Comparison of ENCODE assay signal across 2 cellular contexts in the genomic region with DNA sequence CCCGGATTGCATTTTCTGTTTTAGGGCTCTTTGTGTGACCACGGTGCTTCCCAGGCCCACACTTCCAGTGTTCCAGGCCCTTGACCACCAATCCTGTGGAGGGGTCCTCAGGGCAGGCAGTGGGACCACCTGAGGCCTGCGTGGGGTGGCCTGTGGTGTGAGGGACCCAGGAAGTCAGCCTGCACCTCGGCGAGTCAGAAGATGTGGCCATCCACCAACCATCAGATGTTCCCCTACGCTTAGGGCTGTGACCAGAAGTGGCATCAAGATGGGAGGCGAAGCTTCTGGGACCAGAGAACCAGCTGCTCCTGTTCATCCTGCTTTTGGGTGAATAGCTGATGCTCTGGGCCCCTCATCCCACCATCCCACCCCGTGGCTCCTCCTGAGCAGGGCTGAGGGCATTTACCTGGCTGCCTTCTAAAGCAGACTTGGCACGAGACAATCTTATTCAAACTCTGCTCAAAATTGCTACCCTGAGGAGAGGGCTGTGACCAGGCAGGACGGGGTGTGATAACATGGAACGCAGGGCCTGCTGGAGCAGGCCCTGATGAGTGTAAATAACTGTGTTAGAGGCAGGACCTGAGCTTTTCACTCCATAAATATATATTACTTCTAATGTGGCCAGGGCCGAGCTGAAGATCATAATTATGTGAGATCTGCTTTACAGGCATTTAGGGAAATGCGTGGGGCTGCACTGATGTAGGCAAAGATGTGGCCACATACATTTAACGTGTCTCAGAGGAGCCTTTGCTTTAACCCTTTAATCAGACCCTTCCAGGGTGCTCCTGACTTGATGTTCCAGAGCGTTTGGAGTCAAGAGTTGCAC.
TF ChIP-seq lines count a peak whose summit lies in the region.

No MANE protein-coding gene starts in this region.

TF ChIP-seq in IMR-90, 13 proteins besides CTCF, POLR2A, EP300 and RAD21:
- TF ChIP-seq MAZ (IDR thresholded peaks at IDR 0.05; ENCODE audit: borderline replicate concordance, low read depth, low read length) (no peak), SMC3 (IDR thresholded peaks at IDR 0.05; ENCODE audit: low read depth, low read length) (no peak), RFX5 (IDR thresholded peaks at IDR 0.05; ENCODE audit: low read depth, low read length) (no peak), CEBPB (IDR thresholded peaks at IDR 0.05; ENCODE audit: low read depth, low read length) (no peak), MXI1 (IDR thresholded peaks at IDR 0.05; ENCODE audit: borderline replicate concordance, low read depth, low read length) (no peak), MAFK (IDR thresholded peaks at IDR 0.05; ENCODE audit: low read depth, low read length) (no peak), RCOR1 (IDR thresholded peaks at IDR 0.05; ENCODE audit: insufficient replicate concordance, low read length) (no peak), FOS (IDR thresholded peaks at IDR 0.05; ENCODE audit: low read depth, low read length) (no peak), CHD1 (IDR thresholded peaks at IDR 0.05; ENCODE audit: low read depth, low read length) (no peak), NFE2L2 (IDR thresholded peaks at IDR 0.05; ENCODE audit: low read depth, low read length) (no peak), BHLHE40 (IDR thresholded peaks at IDR 0.05; ENCODE audit: low read depth, low read length) (no peak)
- TF ChIP-seq, protein P1, sequence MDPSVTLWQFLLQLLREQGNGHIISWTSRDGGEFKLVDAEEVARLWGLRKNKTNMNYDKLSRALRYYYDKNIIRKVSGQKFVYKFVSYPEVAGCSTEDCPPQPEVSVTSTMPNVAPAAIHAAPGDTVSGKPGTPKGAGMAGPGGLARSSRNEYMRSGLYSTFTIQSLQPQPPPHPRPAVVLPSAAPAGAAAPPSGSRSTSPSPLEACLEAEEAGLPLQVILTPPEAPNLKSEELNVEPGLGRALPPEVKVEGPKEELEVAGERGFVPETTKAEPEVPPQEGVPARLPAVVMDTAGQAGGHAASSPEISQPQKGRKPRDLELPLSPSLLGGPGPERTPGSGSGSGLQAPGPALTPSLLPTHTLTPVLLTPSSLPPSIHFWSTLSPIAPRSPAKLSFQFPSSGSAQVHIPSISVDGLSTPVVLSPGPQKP (IDR thresholded peaks at IDR 0.05; ENCODE audit: borderline replicate concordance, low read depth, low read length) = no peak
- TF ChIP-seq, protein P2, sequence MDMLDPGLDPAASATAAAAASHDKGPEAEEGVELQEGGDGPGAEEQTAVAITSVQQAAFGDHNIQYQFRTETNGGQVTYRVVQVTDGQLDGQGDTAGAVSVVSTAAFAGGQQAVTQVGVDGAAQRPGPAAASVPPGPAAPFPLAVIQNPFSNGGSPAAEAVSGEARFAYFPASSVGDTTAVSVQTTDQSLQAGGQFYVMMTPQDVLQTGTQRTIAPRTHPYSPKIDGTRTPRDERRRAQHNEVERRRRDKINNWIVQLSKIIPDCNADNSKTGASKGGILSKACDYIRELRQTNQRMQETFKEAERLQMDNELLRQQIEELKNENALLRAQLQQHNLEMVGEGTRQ (IDR thresholded peaks at IDR 0.05; ENCODE audit: low read depth, low read length) = no peak
TF ChIP-seq in IMR-90: peak in this region for 0.

TF ChIP-seq in K562, 482 proteins besides CTCF, POLR2A, EP300 and RAD21:
- TF ChIP-seq TCFL5 (CRISPR knock-in tag; conservative IDR thresholded peaks at IDR 0.05) (no peak), MTF1 (CRISPR knock-in tag; IDR thresholded peaks at IDR 0.05; ENCODE audit: borderline replicate concordance) (no peak), CBX3 (IDR thresholded peaks at IDR 0.05; ENCODE audit: borderline replicate concordance in 1 of 2, low read length in 2 of 2) (no peak)
- TF ChIP-seq, protein P3, sequence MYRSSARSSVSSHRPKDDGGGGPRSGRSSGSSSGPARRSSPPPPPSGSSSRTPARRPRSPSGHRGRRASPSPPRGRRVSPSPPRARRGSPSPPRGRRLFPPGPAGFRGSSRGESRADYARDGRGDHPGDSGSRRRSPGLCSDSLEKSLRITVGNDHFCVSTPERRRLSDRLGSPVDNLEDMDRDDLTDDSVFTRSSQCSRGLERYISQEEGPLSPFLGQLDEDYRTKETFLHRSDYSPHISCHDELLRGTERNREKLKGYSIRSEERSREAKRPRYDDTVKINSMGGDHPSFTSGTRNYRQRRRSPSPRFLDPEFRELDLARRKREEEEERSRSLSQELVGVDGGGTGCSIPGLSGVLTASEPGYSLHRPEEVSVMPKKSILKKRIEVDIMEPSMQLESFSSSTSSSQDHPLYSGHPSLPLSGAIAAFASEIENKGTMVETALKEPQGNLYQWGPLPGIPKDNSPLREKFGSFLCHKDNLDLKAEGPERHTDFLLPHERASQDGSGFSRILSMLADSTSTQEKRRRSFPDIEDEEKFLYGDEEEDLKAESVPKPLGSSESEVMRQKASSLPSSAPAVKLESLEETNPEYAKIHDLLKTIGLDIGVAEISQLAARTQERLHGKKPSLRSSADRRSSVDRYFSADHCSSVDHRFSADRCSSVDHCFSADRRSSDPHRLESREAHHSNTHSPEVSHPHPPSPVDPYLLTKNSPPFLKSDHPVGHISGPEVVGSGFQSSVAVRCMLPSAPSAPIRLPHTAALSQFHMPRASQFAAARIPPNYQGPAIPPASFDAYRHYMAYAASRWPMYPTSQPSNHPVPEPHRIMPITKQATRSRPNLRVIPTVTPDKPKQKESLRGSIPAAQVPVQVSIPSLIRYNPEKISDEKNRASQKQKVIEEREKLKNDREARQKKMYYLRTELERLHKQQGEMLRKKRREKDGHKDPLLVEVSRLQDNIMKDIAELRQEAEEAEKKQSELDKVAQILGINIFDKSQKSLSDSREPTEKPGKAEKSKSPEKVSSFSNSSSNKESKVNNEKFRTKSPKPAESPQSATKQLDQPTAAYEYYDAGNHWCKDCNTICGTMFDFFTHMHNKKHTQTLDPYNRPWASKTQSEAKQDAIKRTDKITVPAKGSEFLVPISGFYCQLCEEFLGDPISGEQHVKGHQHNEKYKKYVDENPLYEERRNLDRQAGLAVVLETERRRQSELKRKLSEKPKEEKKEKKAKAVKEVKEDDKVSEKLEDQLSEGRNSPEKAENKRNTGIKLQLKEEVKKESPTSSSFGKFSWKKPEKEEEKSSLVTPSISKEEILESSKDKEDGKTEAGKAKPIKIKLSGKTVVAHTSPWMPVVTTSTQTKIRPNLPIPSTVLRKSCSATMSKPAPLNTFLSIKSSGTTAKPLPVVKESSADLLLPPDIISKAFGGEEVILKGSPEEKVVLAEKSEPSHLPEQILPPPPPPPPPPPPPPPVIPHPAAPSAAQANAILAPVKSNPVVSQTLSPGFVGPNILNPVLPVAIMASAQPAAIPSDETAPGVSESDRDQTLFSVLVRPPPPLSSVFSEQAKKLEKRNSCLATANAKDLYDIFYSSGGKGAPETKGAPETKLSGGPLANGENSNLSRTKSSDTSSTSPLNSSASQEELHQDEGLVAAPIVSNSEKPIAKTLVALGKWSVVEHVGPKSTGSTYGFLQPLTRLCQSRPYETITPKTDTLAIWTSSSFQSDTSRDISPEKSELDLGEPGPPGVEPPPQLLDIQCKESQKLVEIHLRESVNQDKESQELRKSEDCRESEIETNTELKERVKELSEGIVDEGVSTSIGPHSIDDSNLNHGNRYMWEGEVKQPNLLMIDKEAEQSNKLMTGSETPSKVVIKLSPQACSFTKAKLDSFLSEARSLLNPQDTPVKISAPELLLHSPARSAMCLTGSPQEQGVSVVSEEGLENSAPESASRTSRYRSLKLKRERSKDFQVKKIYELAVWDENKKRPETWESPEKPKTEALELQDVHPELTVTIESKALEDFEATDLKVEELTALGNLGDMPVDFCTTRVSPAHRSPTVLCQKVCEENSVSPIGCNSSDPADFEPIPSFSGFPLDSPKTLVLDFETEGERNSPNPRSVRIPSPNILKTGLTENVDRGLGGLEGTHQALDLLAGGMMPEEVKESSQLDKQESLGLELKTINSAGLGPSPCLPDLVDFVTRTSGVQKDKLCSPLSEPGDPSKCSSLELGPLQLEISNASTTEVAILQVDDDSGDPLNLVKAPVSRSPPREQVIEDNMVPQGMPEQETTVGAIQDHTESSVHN (IDR thresholded peaks at IDR 0.05; ENCODE audit: borderline replicate concordance in 1 of 2, low read depth in 1 of 2) = no peak
- TF ChIP-seq, protein P4, sequence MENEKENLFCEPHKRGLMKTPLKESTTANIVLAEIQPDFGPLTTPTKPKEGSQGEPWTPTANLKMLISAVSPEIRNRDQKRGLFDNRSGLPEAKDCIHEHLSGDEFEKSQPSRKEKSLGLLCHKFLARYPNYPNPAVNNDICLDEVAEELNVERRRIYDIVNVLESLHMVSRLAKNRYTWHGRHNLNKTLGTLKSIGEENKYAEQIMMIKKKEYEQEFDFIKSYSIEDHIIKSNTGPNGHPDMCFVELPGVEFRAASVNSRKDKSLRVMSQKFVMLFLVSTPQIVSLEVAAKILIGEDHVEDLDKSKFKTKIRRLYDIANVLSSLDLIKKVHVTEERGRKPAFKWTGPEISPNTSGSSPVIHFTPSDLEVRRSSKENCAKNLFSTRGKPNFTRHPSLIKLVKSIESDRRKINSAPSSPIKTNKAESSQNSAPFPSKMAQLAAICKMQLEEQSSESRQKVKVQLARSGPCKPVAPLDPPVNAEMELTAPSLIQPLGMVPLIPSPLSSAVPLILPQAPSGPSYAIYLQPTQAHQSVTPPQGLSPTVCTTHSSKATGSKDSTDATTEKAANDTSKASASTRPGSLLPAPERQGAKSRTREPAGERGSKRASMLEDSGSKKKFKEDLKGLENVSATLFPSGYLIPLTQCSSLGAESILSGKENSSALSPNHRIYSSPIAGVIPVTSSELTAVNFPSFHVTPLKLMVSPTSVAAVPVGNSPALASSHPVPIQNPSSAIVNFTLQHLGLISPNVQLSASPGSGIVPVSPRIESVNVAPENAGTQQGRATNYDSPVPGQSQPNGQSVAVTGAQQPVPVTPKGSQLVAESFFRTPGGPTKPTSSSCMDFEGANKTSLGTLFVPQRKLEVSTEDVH (IDR thresholded peaks at IDR 0.05; ENCODE audit: low read depth, partially characterized antibody) = no peak
- TF ChIP-seq, protein P5, sequence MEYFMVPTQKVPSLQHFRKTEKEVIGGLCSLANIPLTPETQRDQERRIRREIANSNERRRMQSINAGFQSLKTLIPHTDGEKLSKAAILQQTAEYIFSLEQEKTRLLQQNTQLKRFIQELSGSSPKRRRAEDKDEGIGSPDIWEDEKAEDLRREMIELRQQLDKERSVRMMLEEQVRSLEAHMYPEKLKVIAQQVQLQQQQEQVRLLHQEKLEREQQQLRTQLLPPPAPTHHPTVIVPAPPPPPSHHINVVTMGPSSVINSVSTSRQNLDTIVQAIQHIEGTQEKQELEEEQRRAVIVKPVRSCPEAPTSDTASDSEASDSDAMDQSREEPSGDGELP (CRISPR knock-in tag; IDR thresholded peaks at IDR 0.05; ENCODE audit: borderline replicate concordance) = no peak
- TF ChIP-seq, protein P6, sequence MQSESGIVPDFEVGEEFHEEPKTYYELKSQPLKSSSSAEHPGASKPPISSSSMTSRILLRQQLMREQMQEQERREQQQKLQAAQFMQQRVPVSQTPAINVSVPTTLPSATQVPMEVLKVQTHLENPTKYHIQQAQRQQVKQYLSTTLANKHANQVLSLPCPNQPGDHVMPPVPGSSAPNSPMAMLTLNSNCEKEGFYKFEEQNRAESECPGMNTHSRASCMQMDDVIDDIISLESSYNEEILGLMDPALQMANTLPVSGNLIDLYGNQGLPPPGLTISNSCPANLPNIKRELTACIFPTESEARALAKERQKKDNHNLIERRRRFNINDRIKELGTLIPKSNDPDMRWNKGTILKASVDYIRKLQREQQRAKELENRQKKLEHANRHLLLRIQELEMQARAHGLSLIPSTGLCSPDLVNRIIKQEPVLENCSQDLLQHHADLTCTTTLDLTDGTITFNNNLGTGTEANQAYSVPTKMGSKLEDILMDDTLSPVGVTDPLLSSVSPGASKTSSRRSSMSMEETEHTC (IDR thresholded peaks at IDR 0.05) = no peak
- TF ChIP-seq, protein P7, sequence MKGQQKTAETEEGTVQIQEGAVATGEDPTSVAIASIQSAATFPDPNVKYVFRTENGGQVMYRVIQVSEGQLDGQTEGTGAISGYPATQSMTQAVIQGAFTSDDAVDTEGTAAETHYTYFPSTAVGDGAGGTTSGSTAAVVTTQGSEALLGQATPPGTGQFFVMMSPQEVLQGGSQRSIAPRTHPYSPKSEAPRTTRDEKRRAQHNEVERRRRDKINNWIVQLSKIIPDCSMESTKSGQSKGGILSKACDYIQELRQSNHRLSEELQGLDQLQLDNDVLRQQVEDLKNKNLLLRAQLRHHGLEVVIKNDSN (CRISPR knock-in tag; IDR thresholded peaks at IDR 0.05) = no peak
- TF ChIP-seq, protein P8, sequence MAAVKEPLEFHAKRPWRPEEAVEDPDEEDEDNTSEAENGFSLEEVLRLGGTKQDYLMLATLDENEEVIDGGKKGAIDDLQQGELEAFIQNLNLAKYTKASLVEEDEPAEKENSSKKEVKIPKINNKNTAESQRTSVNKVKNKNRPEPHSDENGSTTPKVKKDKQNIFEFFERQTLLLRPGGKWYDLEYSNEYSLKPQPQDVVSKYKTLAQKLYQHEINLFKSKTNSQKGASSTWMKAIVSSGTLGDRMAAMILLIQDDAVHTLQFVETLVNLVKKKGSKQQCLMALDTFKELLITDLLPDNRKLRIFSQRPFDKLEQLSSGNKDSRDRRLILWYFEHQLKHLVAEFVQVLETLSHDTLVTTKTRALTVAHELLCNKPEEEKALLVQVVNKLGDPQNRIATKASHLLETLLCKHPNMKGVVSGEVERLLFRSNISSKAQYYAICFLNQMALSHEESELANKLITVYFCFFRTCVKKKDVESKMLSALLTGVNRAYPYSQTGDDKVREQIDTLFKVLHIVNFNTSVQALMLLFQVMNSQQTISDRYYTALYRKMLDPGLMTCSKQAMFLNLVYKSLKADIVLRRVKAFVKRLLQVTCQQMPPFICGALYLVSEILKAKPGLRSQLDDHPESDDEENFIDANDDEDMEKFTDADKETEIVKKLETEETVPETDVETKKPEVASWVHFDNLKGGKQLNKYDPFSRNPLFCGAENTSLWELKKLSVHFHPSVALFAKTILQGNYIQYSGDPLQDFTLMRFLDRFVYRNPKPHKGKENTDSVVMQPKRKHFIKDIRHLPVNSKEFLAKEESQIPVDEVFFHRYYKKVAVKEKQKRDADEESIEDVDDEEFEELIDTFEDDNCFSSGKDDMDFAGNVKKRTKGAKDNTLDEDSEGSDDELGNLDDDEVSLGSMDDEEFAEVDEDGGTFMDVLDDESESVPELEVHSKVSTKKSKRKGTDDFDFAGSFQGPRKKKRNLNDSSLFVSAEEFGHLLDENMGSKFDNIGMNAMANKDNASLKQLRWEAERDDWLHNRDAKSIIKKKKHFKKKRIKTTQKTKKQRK (IDR thresholded peaks at IDR 0.05; ENCODE audit: borderline replicate concordance, low read depth, low read length) = no peak
TF ChIP-seq in K562: peak in this region for 0.
